Comparison of ENCODE assay signal across 26 cellular contexts in the genomic region with DNA sequence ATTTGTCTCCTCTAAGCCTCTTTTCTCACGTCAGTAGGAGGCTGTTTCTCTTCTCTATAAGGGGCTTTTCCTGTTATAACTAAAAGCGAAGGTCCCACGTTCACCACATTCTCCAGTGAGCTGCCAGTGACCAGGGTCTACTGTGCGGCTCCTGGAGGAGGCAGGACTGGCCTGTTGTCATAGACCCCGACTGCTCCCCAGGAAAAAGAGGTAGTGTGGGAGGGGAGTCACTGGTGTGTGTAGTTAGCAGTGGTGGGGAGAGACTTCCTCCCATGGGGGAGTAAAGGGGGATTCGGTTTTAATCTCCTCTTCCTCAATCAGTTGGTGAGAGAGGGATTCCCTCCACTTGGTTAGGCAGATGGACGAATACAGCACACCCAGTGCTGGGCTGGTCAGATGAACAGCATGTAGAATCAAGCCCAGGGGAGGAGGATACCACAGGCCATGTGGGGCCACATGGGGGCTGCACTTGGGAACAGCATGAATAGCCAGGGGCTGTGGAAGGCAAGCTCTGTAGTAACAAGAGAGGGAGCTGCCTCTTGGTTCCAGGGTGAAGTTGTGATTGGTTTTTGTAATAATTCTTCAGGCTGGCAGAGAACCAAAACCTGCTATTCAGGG.
A peak's percentile ranks its signal among the peaks of the same experiment; 100 is the strongest.
DNase-seq lines count a peak whose midpoint lies in the region; ATAC-seq, FAIRE-seq and TF ChIP-seq lines count a peak whose summit lies in the region.
"Had no signal": no experiment of that assay in that cellular context is flagged by ENCODE, and none has a peak within 500 bp of the region (broad histone marks: within the 10 kb centered on the region; RNA-seq: fewer than 3 reads in every experiment).

No MANE protein-coding gene starts in this region.

- no peaks in the 10 kb centered on the region for H3K36me3 Mint-ChIP-seq in astrocyte (ENCODE audit: low read depth, unreplicated experiment)

- H4K20me1 ChIP-seq in BLaER1 = no peaks in the 10 kb centered on the region
- no peaks in the 10 kb centered on the region for H4K20me1 ChIP-seq in astrocyte (ENCODE audit: insufficient read depth, low read length)

- no peaks in the 10 kb centered on the region for H3K79me2 ChIP-seq in astrocyte (ENCODE audit: insufficient read depth, low read length)

- H3K9me3 ChIP-seq in BLaER1 (no peaks in the 10 kb centered on the region), astrocyte (ENCODE audit: insufficient read depth, low read depth, low read length) (no peaks in the 10 kb centered on the region), neuron (ENCODE audit: low read length) (peaks cover 2% of the 10 kb centered on the region)
- H3K9me3 ChIP-seq: adrenal gland, breast epithelium, colonic mucosa, psoas muscle had no signal

- H3K9me3 Mint-ChIP-seq in astrocyte (ENCODE audit: unreplicated experiment) = peaks cover 7% of the 10 kb centered on the region
- H3K9me3 Mint-ChIP-seq: activated CD8-positive, alpha-beta T cell treated with anti-CD3 and anti-CD28 coated beads for 36 hours; GM23338 had no signal

- peaks cover 28% of the 10 kb centered on the region for H3K4me1 Mint-ChIP-seq in astrocyte (ENCODE audit: low read depth, unreplicated experiment)

- ATAC-seq in HG03025 (IDR thresholded peaks at IDR 0.05; ENCODE audit: low FRiP score, unreplicated experiment) = no peak
- ATAC-seq: activated CD8-positive, alpha-beta T cell treated with anti-CD3 and anti-CD28 coated beads for 36 hours; GM23338; HepG2; psoas muscle had no signal

- H3K27ac Mint-ChIP-seq in astrocyte (ENCODE audit: unreplicated experiment) = peak overlapping the region; percentile 64
- H3K27ac Mint-ChIP-seq: activated CD8-positive, alpha-beta T cell treated with anti-CD3 and anti-CD28 coated beads for 36 hours; GM23338 had no signal

- no peak for FAIRE-seq in astrocyte (lab: Jason Lieb, UNC)
- FAIRE-seq: endometrium, GM12892, HepG2 had no signal

- H3K4me2 ChIP-seq in BLaER1 = peak overlapping the region; percentile 95
- H3K4me2 ChIP-seq in astrocyte (ENCODE audit: low read length) = peak overlapping the region; percentile 48
- H3K4me2 ChIP-seq: GM23338 had no signal

- peak; percentile 70 for DNase-seq in KBM-7
- DNase-seq in astrocyte (ENCODE audit: low read depth) = no peak
- DNase-seq in NCI-H1694 treated with DMSO at 0.1 percent for 48 hours (lab: John Stamatoyannopoulos, UW) = no peak
- DNase-seq in activated gamma-delta T cell (lab: John Stamatoyannopoulos, UW) = no peak
- no peak for DNase-seq in GM13976 (ENCODE audit: low spot score)
- DNase-seq: activated CD8-positive, alpha-beta T cell treated with anti-CD3 and anti-CD28 coated beads for 36 hours; activated T-cell treated with anti-CD3 and anti-CD28 coated beads, Interleukin-2, amount 50 U/mL, for 1 hour; adrenal gland; colonic mucosa; DND-41; kidney glomerular epithelial cell; NCI-H146; NCI-H2171 treated with DMSO at 0.1 percent for 48 hours; NCI-H524 treated with DMSO at 0.1 percent for 48 hours; psoas muscle; stimulated activated CD4-positive, alpha-beta T cell treated with anti-CD3 and anti-CD28 coated beads, Interleukin-1b, Interleukin-23, amount 100 ng/mL, for 48 hours; stimulated activated naive CD4-positive, alpha-beta T cell; T1000 had no signal

- H3K27me3 Mint-ChIP-seq in astrocyte (ENCODE audit: low read depth, unreplicated experiment) = peaks cover 8% of the 10 kb centered on the region

- peaks cover 88% of the 10 kb centered on the region for H3K4me1 ChIP-seq in BLaER1
- peaks cover 29% of the 10 kb centered on the region for H3K4me1 ChIP-seq in astrocyte (ENCODE audit: insufficient read depth, low read length)
- H3K4me1 ChIP-seq in neuron (ENCODE audit: insufficient read depth, low read length) = peaks cover 43% of the 10 kb centered on the region
- H3K4me1 ChIP-seq: breast epithelium, colonic mucosa, psoas muscle had no signal

- peak overlapping the region; percentile 9; the same call in 1 of the 2 replicates for H3K4me3 ChIP-seq in BLaER1
- H3K4me3 ChIP-seq in astrocyte (ENCODE audit: insufficient read depth, low read depth, low read length) = no peak overlapping the region
- H3K4me3 ChIP-seq in neuron (ENCODE audit: low read length) = peak overlapping the region; percentile 18
- H3K4me3 ChIP-seq: adrenal gland, breast epithelium, colonic mucosa, GM23338, psoas muscle had no signal

- H3K27me3 ChIP-seq in BLaER1 (no peaks in the 10 kb centered on the region), astrocyte (ENCODE audit: insufficient read depth, low read length) (no peaks in the 10 kb centered on the region), neuron (ENCODE audit: insufficient read depth, low read length) (no peaks in the 10 kb centered on the region)
- H3K27me3 ChIP-seq: adrenal gland, breast epithelium, colonic mucosa had no signal

- peak overlapping the region; percentile 41 for H3K27ac ChIP-seq in BLaER1
- peak overlapping the region; percentile 18 for H3K27ac ChIP-seq in astrocyte (ENCODE audit: low read depth, low read length)
- H3K27ac ChIP-seq: breast epithelium, colonic mucosa, psoas muscle had no signal

- TF ChIP-seq CTCF in astrocyte (IDR thresholded peaks at IDR 0.05; ENCODE audit: insufficient read depth, low read depth, low read length) (no peak), GM13976 (IDR thresholded peaks at IDR 0.05; ENCODE audit: borderline replicate concordance, control extremely low read depth, extremely low read depth, insufficient read depth, missing control alignments) (no peak)

- H3K9ac ChIP-seq in BLaER1 (no peak overlapping the region; the same call in 1 of the 2 replicates), astrocyte (ENCODE audit: low read length) (peak overlapping the region; percentile 34)

- H2AFZ ChIP-seq in astrocyte (ENCODE audit: low read depth, low read length) = no peak overlapping the region
- H2AFZ ChIP-seq in neuron (ENCODE audit: low read depth, low read length) = no peak overlapping the region
- H2AFZ ChIP-seq: GM23338 had no signal

- H3K36me3 ChIP-seq in BLaER1 (no peaks in the 10 kb centered on the region), astrocyte (ENCODE audit: insufficient read depth, low read length) (no peaks in the 10 kb centered on the region), neuron (ENCODE audit: insufficient read depth, low read length) (no peaks in the 10 kb centered on the region)
- H3K36me3 ChIP-seq: adrenal gland, breast epithelium, colonic mucosa had no signal

- in situ Hi-C loops in KBM-7 (cut with MboI; ENCODE audit: low pct_unique_long_range_greater_than_20kb, low sequenced_read_pairs) = no loop called here
- in situ Hi-C loops in GM13976 (cut with MboI; ENCODE audit: low sequenced_read_pairs, unreplicated experiment) = no loop called here

- no peak overlapping the region for H3K4me3 Mint-ChIP-seq in astrocyte (ENCODE audit: unreplicated experiment)
- H3K4me3 Mint-ChIP-seq: activated CD8-positive, alpha-beta T cell treated with anti-CD3 and anti-CD28 coated beads for 36 hours; GM23338 had no signal
